19 cellular contexts compared by ENCODE assay signal in genomic region chrX:150489359-150490015, GRCh38.
"Had no signal": no experiment of that assay in that cellular context is flagged by ENCODE, and none has a peak within 500 bp of the region (broad histone marks: within the 10 kb centered on the region; RNA-seq: fewer than 3 reads in every experiment).

No MANE protein-coding gene starts in this region.

- H3K4me1 ChIP-seq: colonic mucosa, gastrocnemius medialis, heart right ventricle, transverse colon, vagina had no signal

- H3K4me3 ChIP-seq: colonic mucosa, gastrocnemius medialis, heart right ventricle, transverse colon, vagina had no signal

- H3K9me3 ChIP-seq: colonic mucosa, gastrocnemius medialis, heart right ventricle, transverse colon, vagina had no signal

- ATAC-seq: activated T-cell treated with anti-CD3 and anti-CD28 coated beads, Interleukin-2, amount 50 U/mL, for 4 hours; gastrocnemius medialis; heart right ventricle; left cardiac atrium had no signal

- H3K36me3 ChIP-seq: brain microvascular endothelial cell, colonic mucosa, gastrocnemius medialis, heart right ventricle, transverse colon, vagina had no signal

- H3K27ac ChIP-seq: brain microvascular endothelial cell, colonic mucosa, gastrocnemius medialis, heart right ventricle, transverse colon, vagina had no signal

- H3K27me3 ChIP-seq: brain microvascular endothelial cell, colonic mucosa, gastrocnemius medialis, heart right ventricle, transverse colon, vagina had no signal

- DNase-seq: activated CD4-positive, alpha-beta T cell treated with anti-CD3 and anti-CD28 coated beads, Interleukin-2, amount 50 U/mL, for 1 hour; activated CD4-positive, CD25-positive, alpha-beta regulatory T cell treated with anti-CD3 and anti-CD28 coated beads, Interleukin-2, amount 50 U/mL, for 72 hours; activated CD8-positive, alpha-beta memory T cell treated with anti-CD3 and anti-CD28 coated beads, Interleukin-2, amount 50 U/mL, for 4 hours; activated naive CD4-positive, alpha-beta T cell treated with anti-CD3 and anti-CD28 coated beads for 36 hours; activated T-cell treated with anti-CD3 and anti-CD28 coated beads, Interleukin-2, amount 50 U/mL, for 4 hours; brain microvascular endothelial cell; central memory CD4-positive, alpha-beta T cell; colonic mucosa; gastrocnemius medialis; heart right ventricle; left cardiac atrium; occipital lobe; posterior cingulate gyrus; stimulated activated CD4-positive, alpha-beta T cell treated with anti-CD3 and anti-CD28 coated beads, Interleukin-12 subunit alpha, Interleukin-12 subunit beta, amount 100 ng/mL, for 4 hours; stimulated activated CD4-positive, alpha-beta T cell treated with anti-CD3 and anti-CD28 coated beads, Interleukin-1b, Interleukin-23, amount 100 ng/mL, for 48 hours; stimulated activated naive CD4-positive, alpha-beta T cell treated with Interleukin-2 at 50 U/mL for 16 hours; T1000; transverse colon had no signal
